In the genomic region with DNA sequence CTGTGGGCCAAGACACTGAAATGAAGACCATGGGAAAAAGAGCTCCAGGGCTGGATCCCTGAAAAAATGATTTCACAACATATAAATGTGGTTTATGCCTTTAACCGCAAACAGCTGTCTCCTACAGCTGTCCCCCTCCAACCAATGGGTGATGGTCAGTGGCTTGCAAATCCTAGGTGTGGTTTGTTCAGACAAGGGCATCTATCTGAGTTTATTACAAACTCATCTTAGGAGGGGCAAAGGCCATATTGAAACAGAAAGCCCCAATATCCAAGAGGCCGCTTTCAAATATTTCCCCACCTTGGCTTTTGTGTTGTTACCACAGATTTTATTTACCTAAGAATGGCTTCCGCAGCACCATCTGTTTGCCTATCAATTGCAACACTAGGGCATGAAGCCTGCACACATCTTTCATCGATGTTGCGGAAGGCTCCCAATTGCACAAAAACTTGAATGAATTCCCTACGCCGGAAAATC, we compare ENCODE assay signal across 17 cellular contexts.
A peak's percentile ranks its signal among the peaks of the same experiment; 100 is the strongest.
DNase-seq lines count a peak whose midpoint lies in the region; ATAC-seq and TF ChIP-seq lines count a peak whose summit lies in the region.
"Had no signal": no experiment of that assay in that cellular context is flagged by ENCODE, and none has a peak within 500 bp of the region (broad histone marks: within the 10 kb centered on the region; RNA-seq: fewer than 3 reads in every experiment).

No MANE protein-coding gene starts in this region.

- H3K36me3 ChIP-seq in SJCRH30 = no peaks in the 10 kb centered on the region
- no peaks in the 10 kb centered on the region for H3K36me3 ChIP-seq in liver (ENCODE audit: control insufficient read depth in 4 of 4, insufficient read depth in 3 of 4, low read depth in 1 of 4, low read length in 3 of 4)
- H3K36me3 ChIP-seq in PC-3 (ENCODE audit: low read depth, low read length) = no peaks in the 10 kb centered on the region

- no peaks in the 10 kb centered on the region for H3F3A ChIP-seq in PC-3 (ENCODE audit: low read length, unreplicated experiment)

- peak in 1 of 2 donors; percentile 35 for TF ChIP-seq RAD21 in liver (IDR thresholded peaks at IDR 0.05)

- intact Hi-C loops in PC-3 (cut with micrococcal nuclease) = no loop called here

- no peak overlapping the region for H3K4me2 ChIP-seq in PC-3 (ENCODE audit: low read length)
- H3K4me2 ChIP-seq: PC-9 had no signal

- H3K9me3 ChIP-seq in SJCRH30 (replicated peaks) (no peaks in the 10 kb centered on the region), liver (ENCODE audit: control insufficient read depth in 4 of 4, low read length in 3 of 4) (no peaks in the 10 kb centered on the region), PC-3 (ENCODE audit: low read length) (no peaks in the 10 kb centered on the region)
- H3K9me3 ChIP-seq: Caco-2 had no signal

- no peaks in the 10 kb centered on the region for H3K79me2 ChIP-seq in PC-3 (ENCODE audit: low read length)

- DNase-seq in AG10803 (ENCODE audit: low read depth) (peak; percentile 97), HFF-Myc (ENCODE audit: extremely low read depth, low read depth) (peak; percentile 24), SJCRH30 (peak; percentile 68 to 76), mesenteric fat pad (ENCODE audit: low spot score) (no peak), hippocampal formation (lab: John Stamatoyannopoulos, UW) (no peak), PC-3 (no peak)
- DNase-seq: 8988T, Caco-2, Karpas-422, NCI-H1048, NCI-H146, NCI-H2081 treated with DMSO at 0.1 percent for 48 hours, NCI-H345, NCI-H526 treated with DMSO at 0.1 percent for 48 hours, PC-9 had no signal

- H3K9ac ChIP-seq in liver (ENCODE audit: low read depth in 1 of 2, low read length in 2 of 2) (no peak overlapping the region), PC-3 (ENCODE audit: low read length) (no peak overlapping the region)

- peak overlapping the region; percentile 90 for H3K27ac ChIP-seq in SJCRH30
- H3K27ac ChIP-seq in liver (ENCODE audit: low read depth in 1 of 2, low read length in 2 of 2) = no peak overlapping the region
- H3K27ac ChIP-seq in PC-3 (ENCODE audit: low read length) = no peak overlapping the region
- H3K27ac ChIP-seq: PC-9 had no signal

- CTCF ChIA-PET in PC-3 (lab: Charles Lee) = no interaction called here

- BruUV-seq in PC-3 (replicated peaks; lab: Mats Ljungman, UMichigan) = no TSS peak

- 38% methylated on average over 7 of the region's 7 CpGs for WGBS in liver

- no peak overlapping the region for H2AFZ ChIP-seq in PC-3 (ENCODE audit: low read length)
- H2AFZ ChIP-seq: PC-9 had no signal

- POLR2A ChIA-PET in PC-3 (lab: Charles Lee; ENCODE audit: unreplicated experiment) = no interaction called here

- H4K20me1 ChIP-seq in PC-3 (ENCODE audit: low read length) = no peaks in the 10 kb centered on the region

- no peak for TF ChIP-seq CTCF in AG10803 (conservative IDR thresholded peaks at IDR 0.05; ENCODE audit: low read length)
- no peak for TF ChIP-seq CTCF in HFF-Myc (IDR thresholded peaks at IDR 0.05; ENCODE audit: low read depth, low read length, missing control alignments)
- no peak for TF ChIP-seq CTCF in liver (IDR thresholded peaks at IDR 0.05; ENCODE audit: low read depth, low read length, missing input control)
- TF ChIP-seq CTCF in PC-3 (conservative IDR thresholded peaks at IDR 0.05; ENCODE audit: low read depth, low read length) = no peak

- H3K9me2 ChIP-seq in PC-3 (replicated peaks; ENCODE audit: low read length) = no peaks in the 10 kb centered on the region

- ATAC-seq in PC-3 = no peak
- no peak for ATAC-seq in GM21390 (IDR thresholded peaks at IDR 0.05; ENCODE audit: unreplicated experiment)

- no peaks in the 10 kb centered on the region for H3K4me1 ChIP-seq in SJCRH30
- peaks cover 0 to 2% (median 0%) of the 10 kb centered on the region in 4 donors for H3K4me1 ChIP-seq in liver (ENCODE audit: control insufficient read depth in 4 of 4, insufficient read depth in 4 of 4, low read length in 3 of 4)
- no peaks in the 10 kb centered on the region for H3K4me1 ChIP-seq in PC-3 (ENCODE audit: insufficient read depth, low read length)
- H3K4me1 ChIP-seq: Caco-2 had no signal

- no peaks in the 10 kb centered on the region for H3K27me3 ChIP-seq in SJCRH30
- no peaks in the 10 kb centered on the region for H3K27me3 ChIP-seq in liver (ENCODE audit: control insufficient read depth in 4 of 4, insufficient read depth in 4 of 4, low read length in 3 of 4)
- no peaks in the 10 kb centered on the region for H3K27me3 ChIP-seq in PC-3 (ENCODE audit: low read length)

- no peak overlapping the region for H3K4me3 ChIP-seq in AG10803 (ENCODE audit: low read length)
- H3K4me3 ChIP-seq in HFF-Myc (replicated peaks; ENCODE audit: low read depth, low read length) = no peak overlapping the region
- H3K4me3 ChIP-seq in SJCRH30 = no peak overlapping the region
- no peak overlapping the region for H3K4me3 ChIP-seq in liver (ENCODE audit: low read depth in 1 of 3, low read length in 3 of 3)
- no peak overlapping the region for H3K4me3 ChIP-seq in PC-3 (ENCODE audit: low read length)
- H3K4me3 ChIP-seq: PC-9 had no signal

TF ChIP-seq in liver, 16 proteins besides CTCF, POLR2A, EP300 and RAD21:
- TF ChIP-seq, protein P1, sequence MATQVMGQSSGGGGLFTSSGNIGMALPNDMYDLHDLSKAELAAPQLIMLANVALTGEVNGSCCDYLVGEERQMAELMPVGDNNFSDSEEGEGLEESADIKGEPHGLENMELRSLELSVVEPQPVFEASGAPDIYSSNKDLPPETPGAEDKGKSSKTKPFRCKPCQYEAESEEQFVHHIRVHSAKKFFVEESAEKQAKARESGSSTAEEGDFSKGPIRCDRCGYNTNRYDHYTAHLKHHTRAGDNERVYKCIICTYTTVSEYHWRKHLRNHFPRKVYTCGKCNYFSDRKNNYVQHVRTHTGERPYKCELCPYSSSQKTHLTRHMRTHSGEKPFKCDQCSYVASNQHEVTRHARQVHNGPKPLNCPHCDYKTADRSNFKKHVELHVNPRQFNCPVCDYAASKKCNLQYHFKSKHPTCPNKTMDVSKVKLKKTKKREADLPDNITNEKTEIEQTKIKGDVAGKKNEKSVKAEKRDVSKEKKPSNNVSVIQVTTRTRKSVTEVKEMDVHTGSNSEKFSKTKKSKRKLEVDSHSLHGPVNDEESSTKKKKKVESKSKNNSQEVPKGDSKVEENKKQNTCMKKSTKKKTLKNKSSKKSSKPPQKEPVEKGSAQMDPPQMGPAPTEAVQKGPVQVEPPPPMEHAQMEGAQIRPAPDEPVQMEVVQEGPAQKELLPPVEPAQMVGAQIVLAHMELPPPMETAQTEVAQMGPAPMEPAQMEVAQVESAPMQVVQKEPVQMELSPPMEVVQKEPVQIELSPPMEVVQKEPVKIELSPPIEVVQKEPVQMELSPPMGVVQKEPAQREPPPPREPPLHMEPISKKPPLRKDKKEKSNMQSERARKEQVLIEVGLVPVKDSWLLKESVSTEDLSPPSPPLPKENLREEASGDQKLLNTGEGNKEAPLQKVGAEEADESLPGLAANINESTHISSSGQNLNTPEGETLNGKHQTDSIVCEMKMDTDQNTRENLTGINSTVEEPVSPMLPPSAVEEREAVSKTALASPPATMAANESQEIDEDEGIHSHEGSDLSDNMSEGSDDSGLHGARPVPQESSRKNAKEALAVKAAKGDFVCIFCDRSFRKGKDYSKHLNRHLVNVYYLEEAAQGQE (IDR thresholded peaks at IDR 0.05) = no peak
- TF ChIP-seq JUND (IDR thresholded peaks at IDR 0.05) (peak in 1 of 2 donors; percentile 69), SP1 (IDR thresholded peaks at IDR 0.05) (no peak), EGR1 (IDR thresholded peaks at IDR 0.05; ENCODE audit: low read depth in 2 of 2) (peak in 1 of 2 donors; percentile 38), HNF4G (IDR thresholded peaks at IDR 0.05) (no peak), GABPA (IDR thresholded peaks at IDR 0.05 in 1 of 2, conservative IDR thresholded peaks at IDR 0.05 in 1 of 2) (no peak), HNF4A (conservative IDR thresholded peaks at IDR 0.05) (peak in 1 of 2 donors; percentile 80), YY1 (IDR thresholded peaks at IDR 0.05) (peak; percentile 91), FOXA1 (IDR thresholded peaks at IDR 0.05) (peak; percentile 42), RXRA (IDR thresholded peaks at IDR 0.05) (peak in 1 of 2 donors; percentile 79), NR2F2 (IDR thresholded peaks at IDR 0.05) (no peak), TAF1 (conservative IDR thresholded peaks at IDR 0.05) (no peak), FOXA2 (IDR thresholded peaks at IDR 0.05) (peak; percentile 66)
- TF ChIP-seq, protein P2, sequence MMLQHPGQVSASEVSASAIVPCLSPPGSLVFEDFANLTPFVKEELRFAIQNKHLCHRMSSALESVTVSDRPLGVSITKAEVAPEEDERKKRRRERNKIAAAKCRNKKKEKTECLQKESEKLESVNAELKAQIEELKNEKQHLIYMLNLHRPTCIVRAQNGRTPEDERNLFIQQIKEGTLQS (IDR thresholded peaks at IDR 0.05) = no peak
- TF ChIP-seq, protein P3, sequence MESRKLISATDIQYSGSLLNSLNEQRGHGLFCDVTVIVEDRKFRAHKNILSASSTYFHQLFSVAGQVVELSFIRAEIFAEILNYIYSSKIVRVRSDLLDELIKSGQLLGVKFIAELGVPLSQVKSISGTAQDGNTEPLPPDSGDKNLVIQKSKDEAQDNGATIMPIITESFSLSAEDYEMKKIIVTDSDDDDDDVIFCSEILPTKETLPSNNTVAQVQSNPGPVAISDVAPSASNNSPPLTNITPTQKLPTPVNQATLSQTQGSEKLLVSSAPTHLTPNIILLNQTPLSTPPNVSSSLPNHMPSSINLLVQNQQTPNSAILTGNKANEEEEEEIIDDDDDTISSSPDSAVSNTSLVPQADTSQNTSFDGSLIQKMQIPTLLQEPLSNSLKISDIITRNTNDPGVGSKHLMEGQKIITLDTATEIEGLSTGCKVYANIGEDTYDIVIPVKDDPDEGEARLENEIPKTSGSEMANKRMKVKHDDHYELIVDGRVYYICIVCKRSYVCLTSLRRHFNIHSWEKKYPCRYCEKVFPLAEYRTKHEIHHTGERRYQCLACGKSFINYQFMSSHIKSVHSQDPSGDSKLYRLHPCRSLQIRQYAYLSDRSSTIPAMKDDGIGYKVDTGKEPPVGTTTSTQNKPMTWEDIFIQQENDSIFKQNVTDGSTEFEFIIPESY (IDR thresholded peaks at IDR 0.05) = peak; percentile 67
- TF ChIP-seq, protein P4, sequence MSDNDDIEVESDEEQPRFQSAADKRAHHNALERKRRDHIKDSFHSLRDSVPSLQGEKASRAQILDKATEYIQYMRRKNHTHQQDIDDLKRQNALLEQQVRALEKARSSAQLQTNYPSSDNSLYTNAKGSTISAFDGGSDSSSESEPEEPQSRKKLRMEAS (IDR thresholded peaks at IDR 0.05) = peak; percentile 84

Comparison
In these comparisons a context has a peak if more than half of its experiments do, and no peak if none do; other contexts are left out.
1. DNase-seq: peak in AG10803 (single experiment), HFF-Myc (single experiment) and SJCRH30 (2 of 2); none in mesenteric fat pad (single experiment), hippocampal formation (0 of 2) and PC-3 (single experiment).